In the genomic region with DNA sequence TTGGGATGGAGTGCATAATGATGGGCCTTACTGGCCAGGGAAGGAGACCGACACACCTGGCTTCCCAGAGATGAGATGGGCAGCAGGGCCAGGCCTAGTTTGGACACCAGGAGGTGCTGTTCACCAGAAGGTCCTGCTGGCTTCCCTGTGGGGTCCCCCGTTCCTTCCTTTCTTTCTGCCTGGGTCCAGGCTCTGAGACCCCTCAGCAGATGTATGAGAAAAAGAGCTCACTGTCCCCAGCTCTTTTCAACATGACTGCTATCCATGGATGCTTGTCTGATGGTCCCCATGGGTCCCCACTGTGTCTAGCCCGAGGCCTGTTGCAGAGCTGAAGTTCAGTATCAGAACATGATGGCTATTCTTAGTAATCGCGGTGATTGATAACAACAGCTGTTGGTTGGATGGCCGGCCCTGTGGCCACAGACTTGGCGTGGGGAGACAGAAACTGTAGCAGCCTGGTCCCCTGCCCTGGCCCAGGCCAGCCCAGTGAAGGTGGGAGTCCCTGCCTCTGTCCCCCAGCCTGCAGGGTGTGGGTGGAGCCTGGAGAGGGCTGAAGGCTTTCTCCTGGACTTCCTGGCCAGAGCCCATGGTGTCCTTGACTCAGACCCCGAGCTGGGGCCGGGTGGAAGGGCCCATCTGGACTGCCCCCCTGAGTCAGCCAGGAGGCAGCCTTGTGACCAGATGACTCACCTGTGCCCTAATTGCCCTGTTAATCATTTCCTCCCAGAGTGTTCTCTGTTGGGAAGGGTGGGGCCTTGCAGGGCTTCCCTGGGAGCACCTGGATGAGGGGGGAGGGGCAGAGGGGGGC, we compare ENCODE assay signal across 1 cellular context.
TF ChIP-seq lines count a peak whose summit lies in the region.

No MANE protein-coding gene starts in this region.

TF ChIP-seq in K562, 482 proteins besides CTCF, POLR2A, EP300 and RAD21 (continued from another document and continues in another):
- TF ChIP-seq, protein P1, sequence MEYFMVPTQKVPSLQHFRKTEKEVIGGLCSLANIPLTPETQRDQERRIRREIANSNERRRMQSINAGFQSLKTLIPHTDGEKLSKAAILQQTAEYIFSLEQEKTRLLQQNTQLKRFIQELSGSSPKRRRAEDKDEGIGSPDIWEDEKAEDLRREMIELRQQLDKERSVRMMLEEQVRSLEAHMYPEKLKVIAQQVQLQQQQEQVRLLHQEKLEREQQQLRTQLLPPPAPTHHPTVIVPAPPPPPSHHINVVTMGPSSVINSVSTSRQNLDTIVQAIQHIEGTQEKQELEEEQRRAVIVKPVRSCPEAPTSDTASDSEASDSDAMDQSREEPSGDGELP (CRISPR knock-in tag; IDR thresholded peaks at IDR 0.05; ENCODE audit: borderline replicate concordance): peak; percentile 97
- TF ChIP-seq, protein P2, sequence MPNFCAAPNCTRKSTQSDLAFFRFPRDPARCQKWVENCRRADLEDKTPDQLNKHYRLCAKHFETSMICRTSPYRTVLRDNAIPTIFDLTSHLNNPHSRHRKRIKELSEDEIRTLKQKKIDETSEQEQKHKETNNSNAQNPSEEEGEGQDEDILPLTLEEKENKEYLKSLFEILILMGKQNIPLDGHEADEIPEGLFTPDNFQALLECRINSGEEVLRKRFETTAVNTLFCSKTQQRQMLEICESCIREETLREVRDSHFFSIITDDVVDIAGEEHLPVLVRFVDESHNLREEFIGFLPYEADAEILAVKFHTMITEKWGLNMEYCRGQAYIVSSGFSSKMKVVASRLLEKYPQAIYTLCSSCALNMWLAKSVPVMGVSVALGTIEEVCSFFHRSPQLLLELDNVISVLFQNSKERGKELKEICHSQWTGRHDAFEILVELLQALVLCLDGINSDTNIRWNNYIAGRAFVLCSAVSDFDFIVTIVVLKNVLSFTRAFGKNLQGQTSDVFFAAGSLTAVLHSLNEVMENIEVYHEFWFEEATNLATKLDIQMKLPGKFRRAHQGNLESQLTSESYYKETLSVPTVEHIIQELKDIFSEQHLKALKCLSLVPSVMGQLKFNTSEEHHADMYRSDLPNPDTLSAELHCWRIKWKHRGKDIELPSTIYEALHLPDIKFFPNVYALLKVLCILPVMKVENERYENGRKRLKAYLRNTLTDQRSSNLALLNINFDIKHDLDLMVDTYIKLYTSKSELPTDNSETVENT (CRISPR knock-in tag; IDR thresholded peaks at IDR 0.05): no peak
- TF ChIP-seq MED1 (CRISPR knock-in tag; IDR thresholded peaks at IDR 0.05; ENCODE audit: borderline replicate concordance) (no peak), MYNN (IDR thresholded peaks at IDR 0.05) (no peak), MYNN (CRISPR knock-in tag; IDR thresholded peaks at IDR 0.05) (no peak), FOSL1 (tag; conservative IDR thresholded peaks at IDR 0.05) (peak; percentile 100), CBX2 (IDR thresholded peaks at IDR 0.05; ENCODE audit: insufficient read depth, low read length, poor library complexity, severe bottlenecking) (no peak), ZFP36 (IDR thresholded peaks at IDR 0.05; ENCODE audit: low read depth, low read length, partially characterized antibody) (no peak), POLR2G (IDR thresholded peaks at IDR 0.05; ENCODE audit: low read depth, low read length) (no peak), ARNT (IDR thresholded peaks at IDR 0.05) (no peak), YY1 (IDR thresholded peaks at IDR 0.05; ENCODE audit: borderline replicate concordance in 1 of 3, control insufficient read depth in 1 of 3, extremely low read depth in 1 of 3, insufficient read depth in 3 of 3, insufficient read length in 1 of 3, insufficient replicate concordance in 2 of 3, low read depth in 1 of 3, low read length in 2 of 3) (no peak), ZNF717 (CRISPR knock-in tag; IDR thresholded peaks at IDR 0.05) (no peak), SREBF2 (CRISPR knock-in tag; IDR thresholded peaks at IDR 0.05) (no peak), ZNF232 (CRISPR knock-in tag; IDR thresholded peaks at IDR 0.05) (no peak), MAZ (CRISPR knock-in tag; conservative IDR thresholded peaks at IDR 0.05 in 1 of 2, IDR thresholded peaks at IDR 0.05 in 1 of 2) (peak in 1 of 2 experiments; percentile 20; a peak in 1 of 4 replicates), ZFPM2 (CRISPR knock-in tag; IDR thresholded peaks at IDR 0.05) (no peak), TEAD2 (tag; IDR thresholded peaks at IDR 0.05) (no peak), ZBTB1 (CRISPR knock-in tag; IDR thresholded peaks at IDR 0.05; ENCODE audit: borderline replicate concordance, low read depth) (0 out of 2 replicates have a peak, but pooled peaks have one; percentile 26), KDM1A (IDR thresholded peaks at IDR 0.05) (no peak), HDAC1 (IDR thresholded peaks at IDR 0.05) (peak in 1 of 2 experiments; percentile 44; a peak in 2 of 4 replicates), ATF7 (IDR thresholded peaks at IDR 0.05) (peak; percentile 35; the same call in 1 of the 2 replicates), ESRRA (IDR thresholded peaks at IDR 0.05; ENCODE audit: borderline replicate concordance, low read depth) (no peak), SIX5 (IDR thresholded peaks at IDR 0.05; ENCODE audit: borderline replicate concordance in 1 of 2, insufficient read depth in 1 of 2, low read depth in 1 of 2, low read length in 2 of 2) (no peak), FOXP1 (CRISPR knock-in tag; IDR thresholded peaks at IDR 0.05) (no peak; the same call in 1 of the 2 replicates), SRSF7 (optimal IDR thresholded peaks at IDR 0.05; ENCODE audit: low read depth, low read length) (no peak), ZNF274 (IDR thresholded peaks at IDR 0.05; ENCODE audit: borderline replicate concordance, low read depth, low read length) (no peak), SAFB (IDR thresholded peaks at IDR 0.05; ENCODE audit: borderline replicate concordance, low read depth, low read length) (no peak), ARID2 (IDR thresholded peaks at IDR 0.05) (peak; percentile 90), MEF2A (IDR thresholded peaks at IDR 0.05; ENCODE audit: control insufficient read depth, low read depth, low read length) (no peak)
- TF ChIP-seq, protein P3, sequence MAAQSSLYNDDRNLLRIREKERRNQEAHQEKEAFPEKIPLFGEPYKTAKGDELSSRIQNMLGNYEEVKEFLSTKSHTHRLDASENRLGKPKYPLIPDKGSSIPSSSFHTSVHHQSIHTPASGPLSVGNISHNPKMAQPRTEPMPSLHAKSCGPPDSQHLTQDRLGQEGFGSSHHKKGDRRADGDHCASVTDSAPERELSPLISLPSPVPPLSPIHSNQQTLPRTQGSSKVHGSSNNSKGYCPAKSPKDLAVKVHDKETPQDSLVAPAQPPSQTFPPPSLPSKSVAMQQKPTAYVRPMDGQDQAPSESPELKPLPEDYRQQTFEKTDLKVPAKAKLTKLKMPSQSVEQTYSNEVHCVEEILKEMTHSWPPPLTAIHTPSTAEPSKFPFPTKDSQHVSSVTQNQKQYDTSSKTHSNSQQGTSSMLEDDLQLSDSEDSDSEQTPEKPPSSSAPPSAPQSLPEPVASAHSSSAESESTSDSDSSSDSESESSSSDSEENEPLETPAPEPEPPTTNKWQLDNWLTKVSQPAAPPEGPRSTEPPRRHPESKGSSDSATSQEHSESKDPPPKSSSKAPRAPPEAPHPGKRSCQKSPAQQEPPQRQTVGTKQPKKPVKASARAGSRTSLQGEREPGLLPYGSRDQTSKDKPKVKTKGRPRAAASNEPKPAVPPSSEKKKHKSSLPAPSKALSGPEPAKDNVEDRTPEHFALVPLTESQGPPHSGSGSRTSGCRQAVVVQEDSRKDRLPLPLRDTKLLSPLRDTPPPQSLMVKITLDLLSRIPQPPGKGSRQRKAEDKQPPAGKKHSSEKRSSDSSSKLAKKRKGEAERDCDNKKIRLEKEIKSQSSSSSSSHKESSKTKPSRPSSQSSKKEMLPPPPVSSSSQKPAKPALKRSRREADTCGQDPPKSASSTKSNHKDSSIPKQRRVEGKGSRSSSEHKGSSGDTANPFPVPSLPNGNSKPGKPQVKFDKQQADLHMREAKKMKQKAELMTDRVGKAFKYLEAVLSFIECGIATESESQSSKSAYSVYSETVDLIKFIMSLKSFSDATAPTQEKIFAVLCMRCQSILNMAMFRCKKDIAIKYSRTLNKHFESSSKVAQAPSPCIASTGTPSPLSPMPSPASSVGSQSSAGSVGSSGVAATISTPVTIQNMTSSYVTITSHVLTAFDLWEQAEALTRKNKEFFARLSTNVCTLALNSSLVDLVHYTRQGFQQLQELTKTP (IDR thresholded peaks at IDR 0.05; ENCODE audit: low read depth in 1 of 2, partially characterized antibody in 2 of 2): no peak
- TF ChIP-seq, protein P4, sequence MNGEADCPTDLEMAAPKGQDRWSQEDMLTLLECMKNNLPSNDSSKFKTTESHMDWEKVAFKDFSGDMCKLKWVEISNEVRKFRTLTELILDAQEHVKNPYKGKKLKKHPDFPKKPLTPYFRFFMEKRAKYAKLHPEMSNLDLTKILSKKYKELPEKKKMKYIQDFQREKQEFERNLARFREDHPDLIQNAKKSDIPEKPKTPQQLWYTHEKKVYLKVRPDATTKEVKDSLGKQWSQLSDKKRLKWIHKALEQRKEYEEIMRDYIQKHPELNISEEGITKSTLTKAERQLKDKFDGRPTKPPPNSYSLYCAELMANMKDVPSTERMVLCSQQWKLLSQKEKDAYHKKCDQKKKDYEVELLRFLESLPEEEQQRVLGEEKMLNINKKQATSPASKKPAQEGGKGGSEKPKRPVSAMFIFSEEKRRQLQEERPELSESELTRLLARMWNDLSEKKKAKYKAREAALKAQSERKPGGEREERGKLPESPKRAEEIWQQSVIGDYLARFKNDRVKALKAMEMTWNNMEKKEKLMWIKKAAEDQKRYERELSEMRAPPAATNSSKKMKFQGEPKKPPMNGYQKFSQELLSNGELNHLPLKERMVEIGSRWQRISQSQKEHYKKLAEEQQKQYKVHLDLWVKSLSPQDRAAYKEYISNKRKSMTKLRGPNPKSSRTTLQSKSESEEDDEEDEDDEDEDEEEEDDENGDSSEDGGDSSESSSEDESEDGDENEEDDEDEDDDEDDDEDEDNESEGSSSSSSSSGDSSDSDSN (IDR thresholded peaks at IDR 0.05; ENCODE audit: borderline replicate concordance in 1 of 2, low read depth in 2 of 2, low read length in 2 of 2): no peak
- TF ChIP-seq, protein P5, sequence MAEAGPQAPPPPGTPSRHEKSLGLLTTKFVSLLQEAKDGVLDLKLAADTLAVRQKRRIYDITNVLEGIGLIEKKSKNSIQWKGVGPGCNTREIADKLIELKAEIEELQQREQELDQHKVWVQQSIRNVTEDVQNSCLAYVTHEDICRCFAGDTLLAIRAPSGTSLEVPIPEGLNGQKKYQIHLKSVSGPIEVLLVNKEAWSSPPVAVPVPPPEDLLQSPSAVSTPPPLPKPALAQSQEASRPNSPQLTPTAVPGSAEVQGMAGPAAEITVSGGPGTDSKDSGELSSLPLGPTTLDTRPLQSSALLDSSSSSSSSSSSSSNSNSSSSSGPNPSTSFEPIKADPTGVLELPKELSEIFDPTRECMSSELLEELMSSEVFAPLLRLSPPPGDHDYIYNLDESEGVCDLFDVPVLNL (CRISPR knock-in tag; IDR thresholded peaks at IDR 0.05; ENCODE audit: low read depth): no peak
- TF ChIP-seq, protein P6, sequence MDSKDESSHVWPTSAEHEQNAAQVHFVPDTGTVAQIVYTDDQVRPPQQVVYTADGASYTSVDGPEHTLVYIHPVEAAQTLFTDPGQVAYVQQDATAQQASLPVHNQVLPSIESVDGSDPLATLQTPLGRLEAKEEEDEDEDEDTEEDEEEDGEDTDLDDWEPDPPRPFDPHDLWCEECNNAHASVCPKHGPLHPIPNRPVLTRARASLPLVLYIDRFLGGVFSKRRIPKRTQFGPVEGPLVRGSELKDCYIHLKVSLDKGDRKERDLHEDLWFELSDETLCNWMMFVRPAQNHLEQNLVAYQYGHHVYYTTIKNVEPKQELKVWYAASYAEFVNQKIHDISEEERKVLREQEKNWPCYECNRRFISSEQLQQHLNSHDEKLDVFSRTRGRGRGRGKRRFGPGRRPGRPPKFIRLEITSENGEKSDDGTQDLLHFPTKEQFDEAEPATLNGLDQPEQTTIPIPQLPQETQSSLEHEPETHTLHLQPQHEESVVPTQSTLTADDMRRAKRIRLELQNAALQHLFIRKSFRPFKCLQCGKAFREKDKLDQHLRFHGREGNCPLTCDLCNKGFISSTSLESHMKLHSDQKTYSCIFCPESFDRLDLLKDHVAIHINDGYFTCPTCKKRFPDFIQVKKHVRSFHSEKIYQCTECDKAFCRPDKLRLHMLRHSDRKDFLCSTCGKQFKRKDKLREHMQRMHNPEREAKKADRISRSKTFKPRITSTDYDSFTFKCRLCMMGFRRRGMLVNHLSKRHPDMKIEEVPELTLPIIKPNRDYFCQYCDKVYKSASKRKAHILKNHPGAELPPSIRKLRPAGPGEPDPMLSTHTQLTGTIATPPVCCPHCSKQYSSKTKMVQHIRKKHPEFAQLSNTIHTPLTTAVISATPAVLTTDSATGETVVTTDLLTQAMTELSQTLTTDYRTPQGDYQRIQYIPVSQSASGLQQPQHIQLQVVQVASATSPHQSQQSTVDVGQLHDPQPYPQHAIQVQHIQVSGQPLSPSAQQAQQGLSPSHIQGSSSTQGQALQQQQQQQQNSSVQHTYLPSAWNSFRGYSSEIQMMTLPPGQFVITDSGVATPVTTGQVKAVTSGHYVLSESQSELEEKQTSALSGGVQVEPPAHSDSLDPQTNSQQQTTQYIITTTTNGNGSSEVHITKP (IDR thresholded peaks at IDR 0.05; ENCODE audit: partially characterized antibody): peak; percentile 74
- TF ChIP-seq, protein P7, sequence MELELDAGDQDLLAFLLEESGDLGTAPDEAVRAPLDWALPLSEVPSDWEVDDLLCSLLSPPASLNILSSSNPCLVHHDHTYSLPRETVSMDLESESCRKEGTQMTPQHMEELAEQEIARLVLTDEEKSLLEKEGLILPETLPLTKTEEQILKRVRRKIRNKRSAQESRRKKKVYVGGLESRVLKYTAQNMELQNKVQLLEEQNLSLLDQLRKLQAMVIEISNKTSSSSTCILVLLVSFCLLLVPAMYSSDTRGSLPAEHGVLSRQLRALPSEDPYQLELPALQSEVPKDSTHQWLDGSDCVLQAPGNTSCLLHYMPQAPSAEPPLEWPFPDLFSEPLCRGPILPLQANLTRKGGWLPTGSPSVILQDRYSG (tag; conservative IDR thresholded peaks at IDR 0.05; ENCODE audit: low read depth): no peak
- TF ChIP-seq, protein P8, sequence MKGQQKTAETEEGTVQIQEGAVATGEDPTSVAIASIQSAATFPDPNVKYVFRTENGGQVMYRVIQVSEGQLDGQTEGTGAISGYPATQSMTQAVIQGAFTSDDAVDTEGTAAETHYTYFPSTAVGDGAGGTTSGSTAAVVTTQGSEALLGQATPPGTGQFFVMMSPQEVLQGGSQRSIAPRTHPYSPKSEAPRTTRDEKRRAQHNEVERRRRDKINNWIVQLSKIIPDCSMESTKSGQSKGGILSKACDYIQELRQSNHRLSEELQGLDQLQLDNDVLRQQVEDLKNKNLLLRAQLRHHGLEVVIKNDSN (CRISPR knock-in tag; IDR thresholded peaks at IDR 0.05): peak; percentile 44
- TF ChIP-seq, protein P9, sequence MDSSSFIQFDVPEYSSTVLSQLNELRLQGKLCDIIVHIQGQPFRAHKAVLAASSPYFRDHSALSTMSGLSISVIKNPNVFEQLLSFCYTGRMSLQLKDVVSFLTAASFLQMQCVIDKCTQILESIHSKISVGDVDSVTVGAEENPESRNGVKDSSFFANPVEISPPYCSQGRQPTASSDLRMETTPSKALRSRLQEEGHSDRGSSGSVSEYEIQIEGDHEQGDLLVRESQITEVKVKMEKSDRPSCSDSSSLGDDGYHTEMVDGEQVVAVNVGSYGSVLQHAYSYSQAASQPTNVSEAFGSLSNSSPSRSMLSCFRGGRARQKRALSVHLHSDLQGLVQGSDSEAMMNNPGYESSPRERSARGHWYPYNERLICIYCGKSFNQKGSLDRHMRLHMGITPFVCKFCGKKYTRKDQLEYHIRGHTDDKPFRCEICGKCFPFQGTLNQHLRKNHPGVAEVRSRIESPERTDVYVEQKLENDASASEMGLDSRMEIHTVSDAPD (CRISPR knock-in tag; IDR thresholded peaks at IDR 0.05): no peak
